Comparison of ENCODE assay signal across 8 cellular contexts in genomic region chr14:22071001-22071400, GRCh38.
DNase-seq lines count a peak whose midpoint lies in the region; ATAC-seq and TF ChIP-seq lines count a peak whose summit lies in the region.

No MANE protein-coding gene starts in this region.

- H3K36me3 Mint-ChIP-seq in WTC11 = no peaks in the 10 kb centered on the region

- H3K79me2 ChIP-seq in hepatocyte = no peaks in the 10 kb centered on the region

- H2AFZ ChIP-seq in hepatocyte = no peak overlapping the region

- H3K4me1 Mint-ChIP-seq in WTC11 = peaks cover 11% of the 10 kb centered on the region

- DNase-seq in GM19240 (ENCODE audit: insufficient read length, low spot score) (peak; percentile 2), WTC11 (ENCODE audit: low spot score) (no peak), spleen (peak; percentile 88), SHP77 treated with DMSO at 0.1 percent for 48 hours (lab: John Stamatoyannopoulos, UW) (no peak), NCI-H1930 (lab: John Stamatoyannopoulos, UW) (no peak), hepatocyte (ENCODE audit: low spot score) (no peak)

- H3K9me3 Mint-ChIP-seq in WTC11 = no peaks in the 10 kb centered on the region

- TF ChIP-seq CTCF in WTC11 (IDR thresholded peaks at IDR 0.05) (no peak), spleen (IDR thresholded peaks at IDR 0.05 in 8 of 11, conservative IDR thresholded peaks at IDR 0.05 in 3 of 11) (no peak), hepatocyte (IDR thresholded peaks at IDR 0.05; ENCODE audit: poor library complexity) (no peak)

- intact Hi-C loops in spleen (cut with DNase I; ENCODE audit: low total_unique reads) = no loop called here

- H3K27ac ChIP-seq in BLaER1 (no peak overlapping the region), spleen (peak overlapping the region in 6 of 8 donors; percentile 32 to 59 (median 49)), hepatocyte (no peak overlapping the region)

- H3K9me2 ChIP-seq in hepatocyte (replicated peaks; ENCODE audit: insufficient read depth) = no peaks in the 10 kb centered on the region

- CTCF ChIA-PET in WTC11 (lab: Charles Lee) = interaction anchor here (0.8 to 3.1 kb wide), 14 partner anchors 13 to 348 kb away, joined by 3 to 14 read pairs (median 5); no protein-coding TSS in a partner anchor

- H3K4me1 ChIP-seq in BLaER1 (peaks cover 7% of the 10 kb centered on the region; the same call in 1 of the 2 replicates), spleen (peaks cover 0 to 21% (median 19%) of the 10 kb centered on the region in 6 donors), hepatocyte (ENCODE audit: insufficient read depth) (peaks cover 6% of the 10 kb centered on the region)

- TF ChIP-seq POLR2A in spleen (IDR thresholded peaks at IDR 0.05) = no peak

- H4K20me1 ChIP-seq in BLaER1 (peaks cover 62% of the 10 kb centered on the region), hepatocyte (ENCODE audit: insufficient read depth, poor library complexity, severe bottlenecking) (no peaks in the 10 kb centered on the region)

- peaks cover 8% of the 10 kb centered on the region for H3K27me3 Mint-ChIP-seq in WTC11 (ENCODE audit: low read depth)

- ATAC-seq in HG03159 (IDR thresholded peaks at IDR 0.05; ENCODE audit: unreplicated experiment) (peak; percentile 73), WTC11 (no peak)

- no peak overlapping the region for H3K27ac Mint-ChIP-seq in WTC11

- peak overlapping the region; percentile 68 for H3K4me3 Mint-ChIP-seq in WTC11

- no peak overlapping the region for H3K9ac ChIP-seq in BLaER1

- H3K9me3 ChIP-seq in BLaER1 (peaks cover 28% of the 10 kb centered on the region), spleen (peaks cover 0 to 4% (median 0%) of the 10 kb centered on the region in 8 donors), hepatocyte (ENCODE audit: low read depth) (no peaks in the 10 kb centered on the region)

- no peaks in the 10 kb centered on the region for H3K36me3 ChIP-seq in BLaER1
- H3K36me3 ChIP-seq in spleen = no peaks in the 10 kb centered on the region
- H3K36me3 ChIP-seq in hepatocyte (replicated peaks; ENCODE audit: insufficient read depth, low read depth) = no peaks in the 10 kb centered on the region

- H3K27me3 ChIP-seq in BLaER1 (peaks cover 94% of the 10 kb centered on the region), spleen (replicated peaks in 1 of 7) (peaks cover 0 to 31% (median 5%) of the 10 kb centered on the region in 7 donors), hepatocyte (peaks cover 24% of the 10 kb centered on the region)

- 22 to 49% (median 30%) methylated on average over 13 of the region's 13 CpGs for WGBS in spleen, 5 donors
- WGBS in hepatocyte (ENCODE audit: low lambda C conversion rate, missing lambda C conversion rate) = 92% methylated on average over 13 of the region's 13 CpGs

- POLR2A ChIA-PET in WTC11 (lab: Charles Lee) = no interaction called here

- H3K4me2 ChIP-seq in BLaER1 (peak overlapping the region; percentile 45), hepatocyte (no peak overlapping the region)

- H3K4me3 ChIP-seq in BLaER1 (no peak overlapping the region), spleen (peak overlapping the region in 5 of 8 donors; percentile 16 to 60 (median 22)), hepatocyte (no peak overlapping the region)

TF ChIP-seq in WTC11, 78 proteins besides CTCF, POLR2A, EP300 and RAD21:
- no peak for TF ChIP-seq ZMAT4 (CRISPR knock-in tag; IDR thresholded peaks at IDR 0.05)
- no peak for TF ChIP-seq OVOL2 (CRISPR knock-in tag; IDR thresholded peaks at IDR 0.05; ENCODE audit: borderline replicate concordance)
- no peak for TF ChIP-seq ZNF671 (CRISPR knock-in tag; IDR thresholded peaks at IDR 0.05)
- TF ChIP-seq E2F5 (CRISPR knock-in tag; IDR thresholded peaks at IDR 0.05) = no peak
- TF ChIP-seq STAT6 (CRISPR knock-in tag; conservative IDR thresholded peaks at IDR 0.05; ENCODE audit: low read depth) = no peak
- TF ChIP-seq ERG (CRISPR knock-in tag; IDR thresholded peaks at IDR 0.05) = no peak
- no peak for TF ChIP-seq ZNF219 (CRISPR knock-in tag; IDR thresholded peaks at IDR 0.05; ENCODE audit: borderline replicate concordance)
- no peak for TF ChIP-seq ZBTB21 (CRISPR knock-in tag; IDR thresholded peaks at IDR 0.05; ENCODE audit: borderline replicate concordance)
- no peak for TF ChIP-seq ZNF121 (CRISPR knock-in tag; IDR thresholded peaks at IDR 0.05)
- no peak for TF ChIP-seq TP53 (CRISPR knock-in tag; IDR thresholded peaks at IDR 0.05)
- TF ChIP-seq CREB1 (CRISPR knock-in tag; IDR thresholded peaks at IDR 0.05) = no peak
- TF ChIP-seq NFE2L1 (CRISPR knock-in tag; IDR thresholded peaks at IDR 0.05) = no peak
- TF ChIP-seq RELA (CRISPR knock-in tag; IDR thresholded peaks at IDR 0.05; ENCODE audit: borderline replicate concordance) = no peak
- no peak for TF ChIP-seq MLX (CRISPR knock-in tag; IDR thresholded peaks at IDR 0.05)

Comparison
In these comparisons a context has a peak if more than half of its experiments do, and no peak if none do; other contexts are left out.
1. H3K27ac ChIP-seq: peak in spleen (6 of 8); none in BLaER1 (single experiment) and hepatocyte (single experiment).
2. H3K4me3 ChIP-seq: peak in spleen (5 of 8); none in BLaER1 (single experiment) and hepatocyte (single experiment).
3. DNase-seq: peak in GM19240 (single experiment) and spleen (single experiment); none in WTC11 (single experiment), SHP77 treated with DMSO at 0.1 percent for 48 hours (single experiment), NCI-H1930 (0 of 2) and hepatocyte (single experiment).